Comparison of ENCODE assay signal across 11 cellular contexts in genomic region chr17:67452681-67453554, GRCh38.
A peak's percentile ranks its signal among the peaks of the same experiment; 100 is the strongest.
DNase-seq lines count a peak whose midpoint lies in the region; ATAC-seq, FAIRE-seq and TF ChIP-seq lines count a peak whose summit lies in the region.
"Had no signal": no experiment of that assay in that cellular context is flagged by ENCODE, and none has a peak within 500 bp of the region (broad histone marks: within the 10 kb centered on the region; RNA-seq: fewer than 3 reads in every experiment).

No MANE protein-coding gene starts in this region.

- 76 to 82% methylated on average over 10 of the region's 10 CpGs for WGBS in pancreas, 2 donors

- no peak for DNase-seq in activated T-cell treated with anti-CD3 and anti-CD28 coated beads, Interleukin-2, amount 50 U/mL, for 4 hours
- peak in 1 of 6 donors; percentile 25 for DNase-seq in pancreas
- no peak for DNase-seq in iPS-NIHi11 (ENCODE audit: low spot score)
- no peak for DNase-seq in NCI-H2081 treated with DMSO at 0.1 percent for 48 hours (lab: John Stamatoyannopoulos, UW)
- DNase-seq: dorsolateral prefrontal cortex, NCI-H1694, thyroid gland had no signal

- peaks cover 93% of the 10 kb centered on the region for H3K4me1 Mint-ChIP-seq in activated T-cell treated with anti-CD3 and anti-CD28 coated beads, Interleukin-2, amount 50 U/mL, for 4 hours (ENCODE audit: low read depth)

- H3K36me3 Mint-ChIP-seq in activated T-cell treated with anti-CD3 and anti-CD28 coated beads, Interleukin-2, amount 50 U/mL, for 4 hours (ENCODE audit: insufficient read depth): peaks cover 6% of the 10 kb centered on the region

- no peaks in the 10 kb centered on the region for H3K36me3 ChIP-seq in pancreas
- H3K36me3 ChIP-seq: thyroid gland had no signal

- intact Hi-C loops in pancreas (cut with DNase I): no loop called here

- peak overlapping the region in 1 of 4 donors; percentile 13 for H3K27ac ChIP-seq in pancreas
- H3K27ac ChIP-seq: thyroid gland had no signal

- H3K9me3 Mint-ChIP-seq in activated T-cell treated with anti-CD3 and anti-CD28 coated beads, Interleukin-2, amount 50 U/mL, for 4 hours: peaks cover 2% of the 10 kb centered on the region

- peak; percentile 75 for ATAC-seq in GM18861 (IDR thresholded peaks at IDR 0.05; ENCODE audit: unreplicated experiment)
- peak; percentile 67 for ATAC-seq in HG02885 (IDR thresholded peaks at IDR 0.05; ENCODE audit: poor library complexity, unreplicated experiment)
- ATAC-seq in activated T-cell treated with anti-CD3 and anti-CD28 coated beads, Interleukin-2, amount 50 U/mL, for 4 hours: peak; percentile 87 to 88
- peak; percentile 62 to 73 (median 64) for ATAC-seq in pancreas
- ATAC-seq in HG02642 (IDR thresholded peaks at IDR 0.05; ENCODE audit: poor library complexity, unreplicated experiment): no peak

- no peaks in the 10 kb centered on the region for H3K4me1 ChIP-seq in pancreas

- H3K27me3 Mint-ChIP-seq in activated T-cell treated with anti-CD3 and anti-CD28 coated beads, Interleukin-2, amount 50 U/mL, for 4 hours (ENCODE audit: low read depth): no peaks in the 10 kb centered on the region

- peak overlapping the region; percentile 51 for H3K4me3 Mint-ChIP-seq in activated T-cell treated with anti-CD3 and anti-CD28 coated beads, Interleukin-2, amount 50 U/mL, for 4 hours

- TF ChIP-seq CTCF in pancreas (IDR thresholded peaks at IDR 0.05): no peak

- no peaks in the 10 kb centered on the region for H3K9me3 ChIP-seq in pancreas
- H3K9me3 ChIP-seq: thyroid gland had no signal

- FAIRE-seq in pancreas (lab: Jason Lieb, UNC): no peak
- FAIRE-seq: G401.6 had no signal

- H3K27me3 ChIP-seq in pancreas: no peaks in the 10 kb centered on the region
- H3K27me3 ChIP-seq: dorsolateral prefrontal cortex, thyroid gland had no signal

- no peak overlapping the region for H3K4me3 ChIP-seq in pancreas
- H3K4me3 ChIP-seq: dorsolateral prefrontal cortex, thyroid gland had no signal
